Comparison of ENCODE assay signal across 8 cellular contexts in the genomic region with DNA sequence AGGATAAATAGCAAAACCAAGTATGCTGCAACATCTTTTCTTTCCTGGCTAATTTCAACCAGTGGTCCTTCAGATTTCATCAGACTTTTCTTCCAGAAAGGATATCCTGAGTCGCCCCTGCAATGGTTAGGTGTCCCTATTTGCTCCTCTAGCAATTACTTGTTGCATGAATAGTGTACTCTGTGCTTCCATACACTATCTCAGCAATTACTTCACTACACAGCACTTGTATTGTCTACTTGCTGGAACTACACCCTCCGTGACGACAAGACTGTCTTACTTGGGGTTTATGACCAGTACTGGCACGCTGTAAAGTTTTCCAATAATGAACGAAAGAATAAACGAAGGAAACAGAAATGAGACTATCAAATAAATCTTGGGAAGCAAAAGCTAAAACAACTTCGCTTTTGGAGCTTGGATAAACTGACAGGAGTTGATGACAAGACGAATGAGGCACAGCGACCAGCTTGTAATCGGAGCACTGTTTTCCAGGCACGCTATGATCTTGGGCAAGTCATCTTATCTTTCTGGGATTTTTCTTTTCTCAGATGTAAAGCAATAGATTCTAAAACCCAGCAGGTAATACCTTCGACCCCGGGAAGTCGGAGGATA. TPM values are rescaled to one million over a fixed set of nuclear protein-coding genes. Genes with fewer than 3 reads are reported as not detected.
DNase-seq lines count a peak whose midpoint lies in the region; ATAC-seq and TF ChIP-seq lines count a peak whose summit lies in the region.
"Not testable (repeated sequence)": the region's sequence is repeated elsewhere in the genome, so short reads cannot be mapped to it uniquely, and the experiment has no call there.

No MANE protein-coding gene starts in this region.

- not testable (repeated sequence) for H2BK5ac ChIP-seq in mesenchymal stem cell (ENCODE audit: low read depth, low read length, poor library complexity, severe bottlenecking)

- not testable (repeated sequence) for H3K27me3 Mint-ChIP-seq in IgD-negative memory B cell

- H2AK5ac ChIP-seq in mesenchymal stem cell (ENCODE audit: low read length, severe bottlenecking): not testable (repeated sequence)

- not testable (repeated sequence) for TF ChIP-seq CTCF in BE2C (IDR thresholded peaks at IDR 0.05; ENCODE audit: low read depth, low read length); fibroblast of lung (conservative IDR thresholded peaks at IDR 0.05 in 1 of 2, IDR thresholded peaks at IDR 0.05 in 1 of 2; ENCODE audit: low read depth in 1 of 2, low read length in 2 of 2)

- H3K4me3 ChIP-seq in BE2C (ENCODE audit: low read depth, low read length) (peak overlapping the region; percentile 100), SK-N-MC (peak overlapping the region; percentile 100), fibroblast of lung (replicated peaks in 1 of 4; ENCODE audit: control extremely low read depth in 1 of 4, insufficient read depth in 1 of 4, low read depth in 3 of 4, low read length in 4 of 4) (peak overlapping the region; percentile 85 to 93 (median 88)), mesenchymal stem cell (ENCODE audit: insufficient read depth in 1 of 2, low read depth in 1 of 2, low read length in 2 of 2) (peak overlapping the region; percentile 67 to 89), skin epidermis (peak overlapping the region; percentile 55 to 79 (median 65))

- not testable (repeated sequence) for H4K8ac ChIP-seq in mesenchymal stem cell (ENCODE audit: low read length)

- not testable (repeated sequence) for H4K91ac ChIP-seq in mesenchymal stem cell (ENCODE audit: low read length)

- not testable (repeated sequence) for H3K4me1 ChIP-seq in BE2C; fibroblast of lung (ENCODE audit: control insufficient read depth, extremely low read depth, insufficient read depth, low read length); mesenchymal stem cell (ENCODE audit: control insufficient read depth, insufficient read depth, low read depth, low read length)

- H3K79me2 ChIP-seq in fibroblast of lung (ENCODE audit: control insufficient read depth, insufficient read depth, low read length): peaks cover 12% of the 10 kb centered on the region

- not testable (repeated sequence) for H3K18ac ChIP-seq in mesenchymal stem cell (ENCODE audit: low read depth in 1 of 2, low read length in 2 of 2)

- not testable (repeated sequence) for H4K20me1 ChIP-seq in fibroblast of lung (ENCODE audit: control insufficient read depth, extremely low read depth, insufficient read depth, low read length)

- not testable (repeated sequence) for H3K4ac ChIP-seq in mesenchymal stem cell (ENCODE audit: low read depth in 1 of 2, low read length in 2 of 2)

- peaks cover 3 to 26% (median 23%) of the 10 kb centered on the region in 3 donors for H3K4me1 Mint-ChIP-seq in IgD-negative memory B cell

- not testable (repeated sequence) for DNase-seq in BE2C; SK-N-MC (ENCODE audit: low read depth, low spot score)
- DNase-seq in astrocyte of the hippocampus (ENCODE audit: low read depth, low spot score): peak; percentile 28
- DNase-seq in fibroblast of lung (ENCODE audit: low read depth in 2 of 2): peak; percentile 21 to 45
- DNase-seq in mesenchymal stem cell: peak; percentile 64

- H3K27ac Mint-ChIP-seq in IgD-negative memory B cell: peak overlapping the region; percentile 69 to 97 (median 97)

- not testable (repeated sequence) for H2BK120ac ChIP-seq in mesenchymal stem cell (ENCODE audit: low read depth, low read length)

- H3K4me2 ChIP-seq in fibroblast of lung (ENCODE audit: extremely low read depth, insufficient read depth, low read length): peak overlapping the region; percentile 97
- H3K4me2 ChIP-seq in mesenchymal stem cell (ENCODE audit: low read length, poor library complexity, severe bottlenecking): peak overlapping the region; percentile 72

- H3K4me3 Mint-ChIP-seq in IgD-negative memory B cell: peak overlapping the region; percentile 94 to 100 (median 99)

- H3K27ac ChIP-seq in SK-N-MC (peak overlapping the region; percentile 68; the same call in 1 of the 2 replicates), fibroblast of lung (ENCODE audit: insufficient read depth, low read length) (peak overlapping the region; percentile 70), skin epidermis (peak overlapping the region; percentile 44 to 94 (median 84))
- H3K27ac ChIP-seq in mesenchymal stem cell (ENCODE audit: low read length, poor library complexity, severe bottlenecking): not testable (repeated sequence)

- not testable (repeated sequence) for H3K27me3 ChIP-seq in BE2C; fibroblast of lung (ENCODE audit: control insufficient read depth, insufficient read depth, low read length); mesenchymal stem cell (ENCODE audit: control insufficient read depth in 1 of 2, insufficient read depth in 1 of 2, low read length in 2 of 2)

- not testable (repeated sequence) for H3K36me3 ChIP-seq in BE2C; fibroblast of lung (ENCODE audit: control insufficient read depth, insufficient read depth, low read length); mesenchymal stem cell (ENCODE audit: control insufficient read depth in 1 of 2, insufficient read depth in 2 of 2, low read depth in 1 of 2, low read length in 2 of 2)
- peaks cover 11% of the 10 kb centered on the region; the same call in 1 of the 2 replicates for H3K36me3 ChIP-seq in SK-N-MC (ENCODE audit: insufficient read depth, low read length)

- H3K23ac ChIP-seq in mesenchymal stem cell (ENCODE audit: low read length in 2 of 2): not testable (repeated sequence)

- peak; percentile 1 for ATAC-seq in GM19351 (IDR thresholded peaks at IDR 0.05; ENCODE audit: unreplicated experiment)

- H3K14ac ChIP-seq in mesenchymal stem cell (ENCODE audit: low read length in 2 of 2): not testable (repeated sequence)

- peak overlapping the region; percentile 99 for H2AFZ ChIP-seq in fibroblast of lung (ENCODE audit: low read length)
- H2AFZ ChIP-seq in mesenchymal stem cell (ENCODE audit: low read depth, low read length): peak overlapping the region; percentile 92

- H3K9ac ChIP-seq in SK-N-MC (ENCODE audit: insufficient read length): peak overlapping the region; percentile 99
- H3K9ac ChIP-seq in fibroblast of lung (ENCODE audit: insufficient read depth, low read length): peak overlapping the region; percentile 74
- peak overlapping the region; percentile 90 for H3K9ac ChIP-seq in mesenchymal stem cell (ENCODE audit: low read length)

- 5% methylated on average over 14 of the region's 14 CpGs for WGBS in mesenchymal stem cell

- not testable (repeated sequence) for H2BK12ac ChIP-seq in mesenchymal stem cell (ENCODE audit: low read length in 2 of 2)

- not testable (repeated sequence) for H3K36me3 Mint-ChIP-seq in IgD-negative memory B cell

- not testable (repeated sequence) for H3K9me3 ChIP-seq in BE2C; SK-N-MC (ENCODE audit: low read depth, low read length); fibroblast of lung (ENCODE audit: control insufficient read depth, insufficient read depth, low read depth, low read length); mesenchymal stem cell (ENCODE audit: control insufficient read depth, low read length)

- not testable (repeated sequence) for H3K9me3 Mint-ChIP-seq in IgD-negative memory B cell

- peaks cover 10% of the 10 kb centered on the region for H3K79me1 ChIP-seq in mesenchymal stem cell (replicated peaks; ENCODE audit: low read length, poor library complexity, severe bottlenecking)

- H2BK15ac ChIP-seq in mesenchymal stem cell (ENCODE audit: low read depth, poor library complexity, severe bottlenecking): not testable (repeated sequence)

RNA-seq across cellular contexts. Expression of a gene that starts 34.3 kb away (rescaled TPM):
- 23.4 TPM for polyA plus RNA-seq in BE2C (2012; ENCODE audit: insufficient read depth, insufficient read length, low read depth)
- 8.3 TPM for polyA plus RNA-seq in IgD-negative memory B cell
- total RNA-seq in fibroblast of lung: 11.6 and 20.8 TPM in 2 replicates
- polyA plus RNA-seq in fibroblast of lung: 12.7 and 12.8 TPM in 2 replicates
- 7.8 and 21.3 TPM in 2 replicates for polyA plus RNA-seq in fibroblast of lung (2012)
- polyA minus RNA-seq in fibroblast of lung (ENCODE audit: low replicate concordance): 5.2 and 5.3 TPM in 2 replicates
- 14.3 TPM for polyA plus RNA-seq in mesenchymal stem cell (2013, experiment 1 of 2)
- polyA plus RNA-seq in mesenchymal stem cell (2013, experiment 2 of 2): 12.9 TPM
